ENCODE assay signal across 8 cellular contexts in genomic region chr11:63670738-63671321, GRCh38. TPM values are rescaled to one million over a fixed set of nuclear protein-coding genes. Genes with fewer than 3 reads are reported as not detected.
A peak's percentile ranks its signal among the peaks of the same experiment; 100 is the strongest.
DNase-seq lines count a peak whose midpoint lies in the region; ATAC-seq and TF ChIP-seq lines count a peak whose summit lies in the region.

No MANE protein-coding gene starts in this region.

- intact Hi-C loops in Calu3 (cut with micrococcal nuclease; ENCODE audit: unreplicated experiment) = loop anchor here (1.0 kb wide), 1 partner anchor 67 kb away; no protein-coding TSS in a partner anchor

- DNase-seq in Calu3 = peak; percentile 75
- no peak for DNase-seq in astrocyte of the spinal cord (ENCODE audit: low read depth, low spot score)
- DNase-seq in hippocampal formation (lab: John Stamatoyannopoulos, UW) = peak; percentile 71 to 72
- peak; percentile 32 for DNase-seq in renal cortical epithelial cell (ENCODE audit: low read depth)

- BruUV-seq in Calu3 (replicated peaks; lab: Mats Ljungman, UMichigan) = no TSS peak

- CTCF ChIA-PET in Calu3 (lab: Charles Lee) = interaction anchor here (0.7 to 2.5 kb wide), 2 partner anchors 11 to 68 kb away, joined by 5 to 11 read pairs; partner anchors contain the start of gene RTN3

- peaks cover 25% of the 10 kb centered on the region for H3K4me1 Mint-ChIP-seq in Calu3 (ENCODE audit: low read depth, unreplicated experiment)

- peaks cover 2% of the 10 kb centered on the region for H3K9me3 Mint-ChIP-seq in Calu3 (ENCODE audit: low read depth, unreplicated experiment)

- peak overlapping the region; percentile 84 for H3K27ac Mint-ChIP-seq in Calu3 (ENCODE audit: unreplicated experiment)

- H3K4me3 Mint-ChIP-seq in Calu3 (ENCODE audit: low read depth, unreplicated experiment) = peak overlapping the region; percentile 75

- peak; percentile 27 for ATAC-seq in GM19395 (IDR thresholded peaks at IDR 0.05; ENCODE audit: unreplicated experiment)
- ATAC-seq in HG03571 (IDR thresholded peaks at IDR 0.05; ENCODE audit: unreplicated experiment) = peak; percentile 34
- peak; percentile 61 for ATAC-seq in SK-N-SH treated with all-trans-retinoic acid at 6 μM for 48 hours
- no peak for ATAC-seq in HG02884 (IDR thresholded peaks at IDR 0.05; ENCODE audit: unreplicated experiment)

- H3K36me3 Mint-ChIP-seq in Calu3 (ENCODE audit: insufficient read depth, unreplicated experiment) = peaks cover 51% of the 10 kb centered on the region

- in situ Hi-C loops in astrocyte of the spinal cord (cut with HindIII; ENCODE audit: low sequenced_read_pairs) = no loop called here

- TF ChIP-seq CTCF in Calu3 (IDR thresholded peaks at IDR 0.05; ENCODE audit: unreplicated experiment) (peak; percentile 39), astrocyte of the spinal cord (IDR thresholded peaks at IDR 0.05; ENCODE audit: low read depth, low read length) (peak; percentile 56)

- H3K4me3 ChIP-seq in astrocyte of the spinal cord (ENCODE audit: low read depth, low read length) = peak overlapping the region; percentile 72

- H3K27me3 Mint-ChIP-seq in Calu3 (ENCODE audit: unreplicated experiment) = no peaks in the 10 kb centered on the region

TF ChIP-seq in SK-N-SH treated with all-trans-retinoic acid at 6 μM for 48 hours, 23 proteins besides CTCF, POLR2A, EP300 and RAD21:
- 0 out of 2 replicates have a peak, but pooled peaks have one; percentile 22 for TF ChIP-seq PATZ1 (CRISPR knock-in tag; IDR thresholded peaks at IDR 0.05; ENCODE audit: borderline replicate concordance)
- TF ChIP-seq CSDC2 (CRISPR knock-in tag; IDR thresholded peaks at IDR 0.05) = no peak
- TF ChIP-seq RARB (CRISPR knock-in tag; IDR thresholded peaks at IDR 0.05) = no peak
- TF ChIP-seq TCF4 (CRISPR knock-in tag; IDR thresholded peaks at IDR 0.05; ENCODE audit: borderline replicate concordance) = no peak

RNA-seq across cellular contexts. Expression of gene ATL3, which starts 0.3 kb away (rescaled TPM):
- total RNA-seq in Calu3 (2022) = 43.6 and 52.2 TPM in 2 replicates
- total RNA-seq in renal cortical epithelial cell = 101 and 112 TPM in 2 replicates

RNA-seq across cellular contexts. Expression of gene RTN3, which starts 10.5 kb away (rescaled TPM):
- total RNA-seq in Calu3 (2022) = 133 and 146 TPM in 2 replicates
- total RNA-seq in renal cortical epithelial cell = 49.5 and 126 TPM in 2 replicates

RNA-seq across cellular contexts. Expression of gene PLAAT3, which starts 56.6 kb away (rescaled TPM):
- 261 and 297 TPM in 2 replicates for total RNA-seq in Calu3 (2022)
- 50.6 and 63.9 TPM in 2 replicates for total RNA-seq in renal cortical epithelial cell
